ENCODE assay signal across 8 cellular contexts in the genomic region with DNA sequence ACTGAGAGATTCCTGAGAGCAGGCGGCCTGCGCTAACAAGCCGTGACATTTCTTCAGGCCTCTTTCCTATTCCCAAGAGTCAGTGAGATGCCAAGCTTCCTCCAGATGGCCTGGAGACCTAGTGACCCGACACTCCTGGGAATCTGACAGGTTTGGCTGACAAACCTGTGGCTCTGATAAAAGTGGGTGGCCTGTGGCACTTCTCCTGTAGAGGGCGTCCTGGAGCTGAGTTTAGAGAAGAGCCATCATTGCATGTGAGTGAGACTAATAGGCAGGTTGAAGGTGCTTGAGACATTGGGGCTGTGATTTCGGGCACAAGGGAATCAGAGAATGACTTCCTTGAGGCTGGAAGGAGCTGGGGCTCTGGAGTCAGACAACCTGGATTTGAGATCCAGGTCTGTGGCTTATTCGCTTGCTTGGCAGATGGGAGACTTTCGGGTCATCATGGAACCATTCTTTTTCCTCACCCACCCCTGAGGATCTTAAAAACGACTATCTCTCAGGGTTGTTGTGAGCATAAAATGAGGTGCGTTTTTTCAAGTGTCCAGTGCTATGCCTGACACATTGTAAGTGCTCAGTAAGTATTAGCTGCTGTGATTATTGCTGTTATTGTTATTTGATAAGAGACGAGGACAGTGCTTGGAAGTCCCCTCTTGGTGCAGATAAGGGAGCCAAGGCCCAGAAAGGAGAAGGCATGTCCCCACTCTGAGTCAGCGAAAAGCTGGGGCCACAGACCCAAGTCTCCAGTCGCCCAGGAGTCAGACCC.
DNase-seq lines count a peak whose midpoint lies in the region; ATAC-seq and TF ChIP-seq lines count a peak whose summit lies in the region.

No MANE protein-coding gene starts in this region.

- H3T11ph ChIP-seq in H9 (ENCODE audit: low read length): no peak overlapping the region

- no peak overlapping the region for H2AK5ac ChIP-seq in H9 (ENCODE audit: insufficient read length, low read length)

- no peak overlapping the region for H3K4me3 Mint-ChIP-seq in H9
- no peak overlapping the region for H3K4me3 Mint-ChIP-seq in stimulated activated naive CD8-positive, alpha-beta T cell treated with anti-CD3 and anti-CD28 coated beads, Interleukin-15, amount 100 ng/mL, for 72 hours
- no peak overlapping the region for H3K4me3 Mint-ChIP-seq in CD4-positive, alpha-beta memory T cell
- no peak overlapping the region for H3K4me3 Mint-ChIP-seq in activated T-helper 17 cell treated with anti-CD3 and anti-CD28 coated beads, Interleukin-2, amount 50 U/mL, for 72 hours

- H3K36me3 Mint-ChIP-seq in H9 (ENCODE audit: insufficient read depth in 1 of 3, low read depth in 3 of 3): no peaks in the 10 kb centered on the region
- H3K36me3 Mint-ChIP-seq in CD4-positive, alpha-beta memory T cell: no peaks in the 10 kb centered on the region
- H3K36me3 Mint-ChIP-seq in activated T-helper 17 cell treated with anti-CD3 and anti-CD28 coated beads, Interleukin-2, amount 50 U/mL, for 72 hours (ENCODE audit: low read depth): no peaks in the 10 kb centered on the region

- no CpG with 5 or more reads among the region's 13 CpGs for WGBS in H9 (ENCODE audit: extremely low coverage, insufficient read length, low lambda C conversion rate)

- no peak overlapping the region for H3K4me2 ChIP-seq in H9 (ENCODE audit: insufficient read depth, insufficient read length, low read length)

- intact Hi-C loops in CD4-positive, alpha-beta memory T cell (cut with micrococcal nuclease): no loop called here

- H3K23ac ChIP-seq in H9 (ENCODE audit: insufficient read length, low read depth, low read length): no peak overlapping the region

- H3K9me3 Mint-ChIP-seq in H9: no peaks in the 10 kb centered on the region
- H3K9me3 Mint-ChIP-seq in stimulated activated naive CD8-positive, alpha-beta T cell treated with anti-CD3 and anti-CD28 coated beads, Interleukin-15, amount 100 ng/mL, for 72 hours: no peaks in the 10 kb centered on the region
- H3K9me3 Mint-ChIP-seq in CD4-positive, alpha-beta memory T cell: no peaks in the 10 kb centered on the region
- no peaks in the 10 kb centered on the region for H3K9me3 Mint-ChIP-seq in activated T-helper 17 cell treated with anti-CD3 and anti-CD28 coated beads, Interleukin-2, amount 50 U/mL, for 72 hours

- no peak overlapping the region for H2BK20ac ChIP-seq in H9 (ENCODE audit: low read depth, low read length, poor library complexity, severe bottlenecking)

- no peaks in the 10 kb centered on the region for H3K23me2 ChIP-seq in H9 (ENCODE audit: insufficient read length, low read depth, low read length, poor library complexity, severe bottlenecking)

- H3K36me3 ChIP-seq in SJSA1: no peaks in the 10 kb centered on the region
- H3K36me3 ChIP-seq in CD4-positive, alpha-beta memory T cell (ENCODE audit: insufficient read depth, low read length): no peaks in the 10 kb centered on the region

- H3K4ac ChIP-seq in H9 (ENCODE audit: low read depth, low read length): no peak overlapping the region

- H4K8ac ChIP-seq in H9 (replicated peaks; ENCODE audit: insufficient read length, low read depth, low read length): no peak overlapping the region

- TF ChIP-seq CTCF in H9 (conservative IDR thresholded peaks at IDR 0.05): peak; percentile 89
- peak; percentile 66 for TF ChIP-seq CTCF in foreskin fibroblast (IDR thresholded peaks at IDR 0.05; ENCODE audit: low read depth, low read length)

- POLR2A ChIA-PET in CD4-positive, alpha-beta memory T cell (lab: Charles Lee; ENCODE audit: partially characterized antibody): no interaction called here

- H3K9ac ChIP-seq in H9 (ENCODE audit: extremely low read depth, insufficient read length, low read length): no peak overlapping the region

- DNase-seq in DMS 273 (lab: John Stamatoyannopoulos, UW; ENCODE audit: unreplicated experiment): peak; percentile 65
- no peak for DNase-seq in DMS 273 treated with DMSO at 0.1 percent for 48 hours (lab: John Stamatoyannopoulos, UW)
- peak; percentile 92 for DNase-seq in H9
- DNase-seq in SJSA1 (ENCODE audit: low read depth in 1 of 2, low spot score in 2 of 2): peak; percentile 35 to 49
- DNase-seq in foreskin fibroblast: peak in 1 of 2 donors; percentile 66
- DNase-seq in stimulated activated naive CD8-positive, alpha-beta T cell treated with anti-CD3 and anti-CD28 coated beads, Interleukin-15, amount 100 ng/mL, for 72 hours: peak; percentile 42 to 52
- DNase-seq in CD4-positive, alpha-beta memory T cell: no peak

- ATAC-seq in stimulated activated naive CD8-positive, alpha-beta T cell treated with anti-CD3 and anti-CD28 coated beads, Interleukin-15, amount 100 ng/mL, for 72 hours: peak; percentile 57
- no peak for ATAC-seq in activated T-helper 17 cell treated with anti-CD3 and anti-CD28 coated beads, Interleukin-2, amount 50 U/mL, for 72 hours (replicated peaks)

- H3K27me3 ChIP-seq in H9 (ENCODE audit: insufficient read depth, low read length): no peaks in the 10 kb centered on the region
- peaks cover 8% of the 10 kb centered on the region for H3K27me3 ChIP-seq in SJSA1 (replicated peaks)
- no peaks in the 10 kb centered on the region for H3K27me3 ChIP-seq in CD4-positive, alpha-beta memory T cell (ENCODE audit: insufficient read depth, low read length)

- H3K4me1 Mint-ChIP-seq in H9: peaks cover 5 to 10% of the 10 kb centered on the region in 2 experiments
- H3K4me1 Mint-ChIP-seq in stimulated activated naive CD8-positive, alpha-beta T cell treated with anti-CD3 and anti-CD28 coated beads, Interleukin-15, amount 100 ng/mL, for 72 hours: no peaks in the 10 kb centered on the region
- H3K4me1 Mint-ChIP-seq in CD4-positive, alpha-beta memory T cell: no peaks in the 10 kb centered on the region
- no peaks in the 10 kb centered on the region for H3K4me1 Mint-ChIP-seq in activated T-helper 17 cell treated with anti-CD3 and anti-CD28 coated beads, Interleukin-2, amount 50 U/mL, for 72 hours

- no peaks in the 10 kb centered on the region for H3K9me3 ChIP-seq in H9 (ENCODE audit: control insufficient read depth, low read depth, low read length)
- no peaks in the 10 kb centered on the region for H3K9me3 ChIP-seq in SJSA1 (replicated peaks)
- H3K9me3 ChIP-seq in CD4-positive, alpha-beta memory T cell (ENCODE audit: control insufficient read depth in 1 of 2, low read length in 2 of 2): no peaks in the 10 kb centered on the region

- CTCF ChIA-PET in CD4-positive, alpha-beta memory T cell (lab: Charles Lee; ENCODE audit: partially characterized antibody): interaction anchor here (1.5 kb wide), 1 partner anchor 107 kb away, joined by 4 read pairs; no protein-coding TSS in a partner anchor

- no peak overlapping the region for H2BK15ac ChIP-seq in H9 (ENCODE audit: low read depth, low read length)

- no peaks in the 10 kb centered on the region for H4K20me1 ChIP-seq in H9 (ENCODE audit: control insufficient read depth, insufficient read depth, insufficient read length)

- H2AFZ ChIP-seq in H9 (ENCODE audit: low read length): no peak overlapping the region

- H3K18ac ChIP-seq in H9 (ENCODE audit: insufficient read length, low read depth, low read length): no peak overlapping the region

- no peak overlapping the region for H4K5ac ChIP-seq in H9 (ENCODE audit: insufficient read length, low read depth, low read length)

- H3K4me1 ChIP-seq in H9 (ENCODE audit: insufficient read depth, low read length) (no peaks in the 10 kb centered on the region), SJSA1 (replicated peaks) (no peaks in the 10 kb centered on the region)
- no peaks in the 10 kb centered on the region for H3K4me1 ChIP-seq in CD4-positive, alpha-beta memory T cell (ENCODE audit: insufficient read depth, low read length)

- H3K14ac ChIP-seq in H9 (ENCODE audit: insufficient read depth, low read length): no peak overlapping the region

- no peaks in the 10 kb centered on the region for H3K79me1 ChIP-seq in H9 (ENCODE audit: insufficient read depth, low read depth, low read length, poor library complexity, severe bottlenecking)

- H3K79me2 ChIP-seq in H9 (ENCODE audit: insufficient read depth, low read length): no peaks in the 10 kb centered on the region

- peaks cover 7% of the 10 kb centered on the region for H3K27me3 Mint-ChIP-seq in H9 (ENCODE audit: low read depth)
- H3K27me3 Mint-ChIP-seq in stimulated activated naive CD8-positive, alpha-beta T cell treated with anti-CD3 and anti-CD28 coated beads, Interleukin-15, amount 100 ng/mL, for 72 hours: peaks cover 22% of the 10 kb centered on the region
- peaks cover 8 to 10% of the 10 kb centered on the region in 2 donors for H3K27me3 Mint-ChIP-seq in CD4-positive, alpha-beta memory T cell
- H3K27me3 Mint-ChIP-seq in activated T-helper 17 cell treated with anti-CD3 and anti-CD28 coated beads, Interleukin-2, amount 50 U/mL, for 72 hours: peaks cover 22% of the 10 kb centered on the region

- H3K27ac ChIP-seq in H9 (ENCODE audit: insufficient read length, low read depth, low read length) (no peak overlapping the region), SJSA1 (no peak overlapping the region)
- H3K27ac ChIP-seq in CD4-positive, alpha-beta memory T cell (ENCODE audit: low read depth, low read length): no peak overlapping the region

- no peak overlapping the region; a peak in 1 of 7 replicates for H3K27ac Mint-ChIP-seq in H9
- no peak overlapping the region for H3K27ac Mint-ChIP-seq in stimulated activated naive CD8-positive, alpha-beta T cell treated with anti-CD3 and anti-CD28 coated beads, Interleukin-15, amount 100 ng/mL, for 72 hours
- H3K27ac Mint-ChIP-seq in CD4-positive, alpha-beta memory T cell: no peak overlapping the region
- no peak overlapping the region for H3K27ac Mint-ChIP-seq in activated T-helper 17 cell treated with anti-CD3 and anti-CD28 coated beads, Interleukin-2, amount 50 U/mL, for 72 hours

- H2BK5ac ChIP-seq in H9 (ENCODE audit: insufficient read length, low read length): no peak overlapping the region

- no peak overlapping the region for H3K56ac ChIP-seq in H9 (ENCODE audit: insufficient read length, low read depth, low read length)

- H4K91ac ChIP-seq in H9 (ENCODE audit: insufficient read length, low read depth, low read length): no peak overlapping the region

- H2BK120ac ChIP-seq in H9 (ENCODE audit: low read depth, low read length, poor library complexity, severe bottlenecking): no peak overlapping the region

- H3K4me3 ChIP-seq in SJSA1 (no peak overlapping the region), foreskin fibroblast (ENCODE audit: low read depth in 1 of 2, low read length in 2 of 2) (no peak overlapping the region)
- H3K4me3 ChIP-seq in CD4-positive, alpha-beta memory T cell (ENCODE audit: low read length in 2 of 2): no peak overlapping the region

- no peak overlapping the region for H2BK12ac ChIP-seq in H9 (ENCODE audit: insufficient read length, low read depth, low read length)

Comparison
In these comparisons a context has a peak if more than half of its experiments do, and no peak if none do; other contexts are left out.
1. DNase-seq: peak in DMS 273 (single experiment), H9 (single experiment), SJSA1 (2 of 2) and stimulated activated naive CD8-positive, alpha-beta T cell treated with anti-CD3 and anti-CD28 coated beads, Interleukin-15, amount 100 ng/mL, for 72 hours (2 of 2); none in DMS 273 treated with DMSO at 0.1 percent for 48 hours (single experiment) and CD4-positive, alpha-beta memory T cell (0 of 5).